In genomic region chr14:91284146-91284790, GRCh38 we compare ENCODE assay signal across 10 cellular contexts. TPM values are rescaled to one million over a fixed set of nuclear protein-coding genes. Genes with fewer than 3 reads are reported as not detected.
DNase-seq lines count a peak whose midpoint lies in the region; FAIRE-seq and TF ChIP-seq lines count a peak whose summit lies in the region.
"Had no signal": no experiment of that assay in that cellular context is flagged by ENCODE, and none has a peak within 500 bp of the region (broad histone marks: within the 10 kb centered on the region; RNA-seq: fewer than 3 reads in every experiment).

No MANE protein-coding gene starts in this region.

- peaks cover 0 to 3% (median 0%) of the 10 kb centered on the region in 11 experiments; a peak in 1 of 22 replicates for H3K27me3 ChIP-seq in BLaER1 treated with 17β-estradiol and CSF1 and Interleukin-3, amounts not matched to agents 10 nM and 100 nM
- H3K27me3 ChIP-seq in H1 (replicated peaks in 1 of 4; ENCODE audit: control insufficient read depth in 3 of 4, extremely low read depth in 1 of 4, insufficient read depth in 3 of 4, low read length in 3 of 4): no peaks in the 10 kb centered on the region
- H3K27me3 ChIP-seq: neutrophil had no signal

- TF ChIP-seq POLR2A in H1 (IDR thresholded peaks at IDR 0.05; ENCODE audit: control extremely low read depth in 1 of 2, low read depth in 2 of 2, low read length in 2 of 2): no peak

- H2AFZ ChIP-seq in H1 (ENCODE audit: low read length): no peak overlapping the region

- H4K5ac ChIP-seq in H1 (ENCODE audit: insufficient read length, low read depth, low read length): no peak overlapping the region

- H3K79me1 ChIP-seq in H1 (ENCODE audit: low read depth, low read length): no peaks in the 10 kb centered on the region

- H4K91ac ChIP-seq in H1 (replicated peaks; ENCODE audit: insufficient read length, low read length): no peak overlapping the region

- H2BK5ac ChIP-seq in H1 (ENCODE audit: low read depth, low read length): no peak overlapping the region

- H3K9me3 ChIP-seq in BLaER1 treated with 17β-estradiol and CSF1 and Interleukin-3, amounts not matched to agents 10 nM and 100 nM (replicated peaks in 1 of 11): no peaks in the 10 kb centered on the region
- H3K9me3 ChIP-seq in H1 (ENCODE audit: insufficient read depth in 2 of 2, low read depth in 1 of 2, low read length in 1 of 2): no peaks in the 10 kb centered on the region
- H3K9me3 ChIP-seq: neutrophil had no signal

- H2BK20ac ChIP-seq in H1 (ENCODE audit: low read length): no peak overlapping the region

- CTCF ChIA-PET in H1 (lab: Charles Lee; ENCODE audit: partially characterized antibody): interaction anchor here (0.7 to 7.5 kb wide), 8 partner anchors 13 to 108 kb away, joined by 3 to 84 read pairs (median 6); no protein-coding TSS in a partner anchor

- no peak overlapping the region for H2BK15ac ChIP-seq in H1 (ENCODE audit: low read length)

- whole genome bisulfite sequencing in H1 (ENCODE audit: extremely low coverage in 1 of 2, insufficient coverage in 1 of 2, insufficient read length in 1 of 2, insufficient replicate concordance in 2 of 2, low coverage in 1 of 2, low lambda C conversion rate in 2 of 2, missing lambda C conversion rate in 1 of 2), 2 experiments: 94% methylated on average over 13 of the region's 13 CpGs; no CpG with 5 or more reads in 1 of the 2 experiments

- H3K9ac ChIP-seq in BLaER1 treated with 17β-estradiol and CSF1 and Interleukin-3, amounts not matched to agents 10 nM and 100 nM: peak overlapping the region in 3 of 11 experiments; percentile 30 to 56 (median 50); a peak in 2 of 22 replicates
- H3K9ac ChIP-seq in H1 (replicated peaks in 1 of 4; ENCODE audit: extremely low read depth in 1 of 4, low read depth in 3 of 4, low read length in 3 of 4): no peak overlapping the region

- H3K79me2 ChIP-seq in H1 (ENCODE audit: control insufficient read depth in 1 of 2, insufficient read depth in 2 of 2, low read length in 2 of 2): no peaks in the 10 kb centered on the region

- H3K4me2 ChIP-seq in BLaER1 treated with 17β-estradiol and CSF1 and Interleukin-3, amounts not matched to agents 10 nM and 100 nM: peak overlapping the region in 10 of 11 experiments; percentile 11 to 85 (median 64); a peak in 15 of 22 replicates
- H3K4me2 ChIP-seq in H1 (ENCODE audit: insufficient read depth in 1 of 2, low read depth in 2 of 2, low read length in 2 of 2): no peak overlapping the region

- no peak overlapping the region for H3K4me3 Mint-ChIP-seq in nephron progenitor cell

- no peak for TF ChIP-seq RAD21 in H1 (IDR thresholded peaks at IDR 0.05 in 1 of 2, conservative IDR thresholded peaks at IDR 0.05 in 1 of 2; ENCODE audit: low read depth in 2 of 2, low read length in 2 of 2)

- peaks cover 65% of the 10 kb centered on the region for H3K36me3 Mint-ChIP-seq in nephron progenitor cell (ENCODE audit: low read depth)

- H3K4ac ChIP-seq in H1 (replicated peaks; ENCODE audit: insufficient read length, low read depth, low read length): no peak overlapping the region

- DNase-seq in LHCN-M2 (ENCODE audit: low read depth): peak; percentile 64
- no peak for DNase-seq in H1 (ENCODE audit: low read depth in 1 of 2, low spot score in 2 of 2)
- DNase-seq in nephron progenitor cell: no peak
- DNase-seq in stimulated activated CD4-positive, alpha-beta T cell treated with anti-CD3 and anti-CD28 coated beads, Interleukin-4, amount 100 ng/mL, for 24 hours: no peak
- DNase-seq in NAMALWA (ENCODE audit: low spot score): no peak
- DNase-seq in NCI-H2029 treated with DMSO at 0.1 percent for 48 hours (lab: John Stamatoyannopoulos, UW): no peak
- DNase-seq in SW 1271 (lab: John Stamatoyannopoulos, UW): no peak
- DNase-seq: NCI-H2107 had no signal

- TF ChIP-seq CTCF in H1 (IDR thresholded peaks at IDR 0.05; ENCODE audit: control extremely low read depth in 1 of 3, insufficient read depth in 1 of 3, low read depth in 1 of 3, low read length in 3 of 3) (no peak), nephron progenitor cell (IDR thresholded peaks at IDR 0.05) (no peak)

- H2BK120ac ChIP-seq in H1 (replicated peaks; ENCODE audit: low read depth, low read length): no peak overlapping the region

- no peak for FAIRE-seq in H1 (lab: Jason Lieb, UNC)

- H3K18ac ChIP-seq in H1 (ENCODE audit: extremely low read depth, low read length): no peak overlapping the region

- H2AK5ac ChIP-seq in H1 (ENCODE audit: low read depth, low read length): no peak overlapping the region

- no peak for TF ChIP-seq EP300 in H1 (IDR thresholded peaks at IDR 0.05; ENCODE audit: borderline replicate concordance in 1 of 2, low read depth in 2 of 2, low read length in 2 of 2)

- H2BK12ac ChIP-seq in H1 (ENCODE audit: low read depth, low read length): no peak overlapping the region

- H3K23me2 ChIP-seq in H1 (ENCODE audit: low read depth, low read length): no peaks in the 10 kb centered on the region

- 0 out of 22 replicates have a peak overlapping the region, but pooled peaks of 1 of the 11 experiments have one; percentile 53 for H3K27ac ChIP-seq in BLaER1 treated with 17β-estradiol and CSF1 and Interleukin-3, amounts not matched to agents 10 nM and 100 nM
- no peak overlapping the region for H3K27ac ChIP-seq in H1 (ENCODE audit: low read depth, low read length)
- H3K27ac ChIP-seq: neutrophil had no signal

- no peak overlapping the region for H3K23ac ChIP-seq in H1 (ENCODE audit: insufficient read length)

- H3K27ac Mint-ChIP-seq in nephron progenitor cell: peak overlapping the region; percentile 55

- H3K4me3 ChIP-seq in BLaER1 treated with 17β-estradiol and CSF1 and Interleukin-3, amounts not matched to agents 10 nM and 100 nM: no peak overlapping the region
- no peak overlapping the region for H3K4me3 ChIP-seq in H1 (ENCODE audit: extremely low read depth in 1 of 4, insufficient read depth in 2 of 4, low read depth in 3 of 4, low read length in 4 of 4)

- H3K9me3 Mint-ChIP-seq in nephron progenitor cell: no peaks in the 10 kb centered on the region

- H3K27me3 Mint-ChIP-seq in nephron progenitor cell (ENCODE audit: low read depth, poor library complexity): peaks cover 2% of the 10 kb centered on the region

- H3K14ac ChIP-seq in H1 (ENCODE audit: insufficient read length): no peak overlapping the region

- peaks cover 0 to 14% (median 0%) of the 10 kb centered on the region in 11 experiments; a peak in 4 of 22 replicates for H4K20me1 ChIP-seq in BLaER1 treated with 17β-estradiol and CSF1 and Interleukin-3, amounts not matched to agents 10 nM and 100 nM
- peaks cover 1 to 3% of the 10 kb centered on the region in 2 experiments for H4K20me1 ChIP-seq in H1 (replicated peaks in 1 of 2; ENCODE audit: control insufficient read depth in 1 of 2, insufficient read depth in 2 of 2, low read length in 2 of 2)

- POLR2A ChIA-PET in H1 (lab: Charles Lee; ENCODE audit: partially characterized antibody): no interaction called here

- H3K56ac ChIP-seq in H1 (replicated peaks; ENCODE audit: insufficient read length, low read depth, low read length): no peak overlapping the region

- peaks cover 47 to 95% (median 86%) of the 10 kb centered on the region in 11 experiments for H3K36me3 ChIP-seq in BLaER1 treated with 17β-estradiol and CSF1 and Interleukin-3, amounts not matched to agents 10 nM and 100 nM
- peaks cover 12 to 57% (median 38%) of the 10 kb centered on the region in 4 experiments for H3K36me3 ChIP-seq in H1 (ENCODE audit: control insufficient read depth in 2 of 4, insufficient read depth in 4 of 4, low read length in 3 of 4)

- peak overlapping the region; percentile 26; the same call in 1 of the 2 replicates for H4K8ac ChIP-seq in H1 (ENCODE audit: extremely low read depth, insufficient read depth, low read length)

- H3K4me1 Mint-ChIP-seq in nephron progenitor cell: peaks cover 30% of the 10 kb centered on the region

- H3K4me1 ChIP-seq in BLaER1 treated with 17β-estradiol and CSF1 and Interleukin-3, amounts not matched to agents 10 nM and 100 nM: peaks cover 17 to 45% (median 37%) of the 10 kb centered on the region in 10 experiments
- no peaks in the 10 kb centered on the region for H3K4me1 ChIP-seq in H1 (replicated peaks in 1 of 4; ENCODE audit: control insufficient read depth in 3 of 4, insufficient read depth in 4 of 4, low read length in 3 of 4)

TF ChIP-seq in H1, 55 proteins besides CTCF, POLR2A, EP300 and RAD21 (continues in another document):
- no peak for TF ChIP-seq PHF8 (conservative IDR thresholded peaks at IDR 0.05; ENCODE audit: low read depth, low read length)
- TF ChIP-seq ATF3 (IDR thresholded peaks at IDR 0.05; ENCODE audit: insufficient read depth, low read depth, low read length): no peak
- TF ChIP-seq RFX5 (IDR thresholded peaks at IDR 0.05; ENCODE audit: borderline replicate concordance, low read depth, low read length): no peak
- TF ChIP-seq USF2 (IDR thresholded peaks at IDR 0.05; ENCODE audit: low read length): no peak
- no peak for TF ChIP-seq RNF2 (IDR thresholded peaks at IDR 0.05; ENCODE audit: borderline replicate concordance, low read depth, low read length, missing control alignments, poor library complexity, severe bottlenecking)
- no peak for TF ChIP-seq TAF7 (optimal IDR thresholded peaks at IDR 0.05; ENCODE audit: borderline replicate concordance, low read depth, low read length)
- TF ChIP-seq EZH2 (IDR thresholded peaks at IDR 0.05; ENCODE audit: low read depth, low read length, severe bottlenecking): no peak
- no peak for TF ChIP-seq SIX5 (IDR thresholded peaks at IDR 0.05; ENCODE audit: low read depth, low read length)

RNA-seq across cellular contexts. Expression of gene GPR68, which starts 39.8 kb away (rescaled TPM):
- 6.5 and 8.6 TPM in 2 replicates for total RNA-seq in LHCN-M2 (2014; rRNA removed)
- polyA plus RNA-seq in LHCN-M2 (2012): 2.4 TPM
- 0.22 and 0.33 TPM in 2 replicates for total RNA-seq in H1 (2021; fragmentation: NEBNext Ultra II Directional; extraction: Animal tissue kit (Norgen Biotek cat#: 25700))
- polyA plus RNA-seq in H1 (2011; rRNA removed): 0.76 and 1.1 TPM in 2 replicates
- 0.52 TPM for polyA plus RNA-seq in H1 (2011; cell fraction: cytosol; rRNA removed)
- polyA plus RNA-seq in H1 (2011; cell fraction: nucleus; rRNA removed): 0.90 TPM
- 0.46 to 0.61 TPM (median 0.56 TPM) in 3 of 4 replicates, not detected in the other for polyA plus RNA-seq in H1 (2012, experiment 1 of 2)
- polyA plus RNA-seq in H1 (2012, experiment 2 of 2): 0.17 TPM
- polyA plus RNA-seq in H1 (2013, experiment 1 of 2): 0.20 TPM
- polyA plus RNA-seq in H1 (2013, experiment 2 of 2): 0.29 TPM
- polyA minus RNA-seq in H1 (2011; rRNA and poly(A)+ RNA removed): 0.44 TPM in 2 replicates
- not detected for polyA minus RNA-seq in H1 (2011; cell fraction: cytosol; rRNA and poly(A)+ RNA removed)
- not detected for polyA minus RNA-seq in H1 (2011; cell fraction: nucleus; rRNA and poly(A)+ RNA removed)

Comparison
In these comparisons a context has a peak if more than half of its experiments do, and no peak if none do; other contexts are left out.
1. H3K4me2 ChIP-seq: peak in BLaER1 treated with 17β-estradiol and CSF1 and Interleukin-3, amounts not matched to agents 10 nM and 100 nM (10 of 11); none in H1 (0 of 2).